Comparison of ENCODE assay signal across 8 cellular contexts in the genomic region with DNA sequence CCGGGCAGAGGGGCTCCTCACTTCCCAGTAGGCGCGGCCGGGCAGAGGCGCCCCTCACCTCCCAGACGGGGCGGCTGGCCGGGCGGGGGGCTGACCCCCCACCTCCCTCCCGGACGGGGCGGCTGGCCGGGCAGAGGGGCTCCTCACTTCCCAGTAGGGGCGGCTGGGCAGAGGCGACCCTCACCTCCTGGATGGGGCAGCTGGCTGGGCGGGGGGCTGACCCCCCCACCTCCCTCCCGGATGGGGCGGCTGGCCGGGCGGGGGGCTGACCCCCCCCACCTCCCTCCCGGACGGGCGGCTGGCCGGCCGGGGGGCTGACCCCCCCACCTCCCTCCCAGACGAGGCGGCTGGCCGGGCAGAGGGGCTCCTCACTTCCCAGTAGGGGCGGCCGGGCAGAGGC. TPM values are rescaled to one million over a fixed set of nuclear protein-coding genes. Genes with fewer than 3 reads are reported as not detected.
DNase-seq lines count a peak whose midpoint lies in the region; TF ChIP-seq lines count a peak whose summit lies in the region.
"Not testable (repeated sequence)": the region's sequence is repeated elsewhere in the genome, so short reads cannot be mapped to it uniquely, and the experiment has no call there.
"Had no signal": no experiment of that assay in that cellular context is flagged by ENCODE, and none has a peak within 500 bp of the region (broad histone marks: within the 10 kb centered on the region; RNA-seq: fewer than 3 reads in every experiment).

No MANE protein-coding gene starts in this region.

- H3K4me1 Mint-ChIP-seq in glutamatergic neuron (ENCODE audit: low read depth, unreplicated experiment), result not testable (repeated sequence)

- peak; percentile 17 for DNase-seq in glutamatergic neuron

- H3K4me3 Mint-ChIP-seq in glutamatergic neuron (ENCODE audit: unreplicated experiment), result not testable (repeated sequence)

- H3K27me3 Mint-ChIP-seq in glutamatergic neuron (ENCODE audit: unreplicated experiment), result not testable (repeated sequence)

- H3K36me3 Mint-ChIP-seq in glutamatergic neuron (ENCODE audit: unreplicated experiment), result not testable (repeated sequence)

- H3K9me3 Mint-ChIP-seq in glutamatergic neuron (ENCODE audit: unreplicated experiment), result not testable (repeated sequence)

- not testable (repeated sequence) for TF ChIP-seq CTCF in glutamatergic neuron (IDR thresholded peaks at IDR 0.05; ENCODE audit: partially characterized antibody, unreplicated experiment)

- not testable (repeated sequence) for H3K27ac Mint-ChIP-seq in glutamatergic neuron (ENCODE audit: unreplicated experiment)

RNA-seq across cellular contexts. Expression of a gene that starts 9.2 kb away (rescaled TPM):
- total RNA-seq in glutamatergic neuron (ENCODE audit: unreplicated experiment), result 5.6 TPM

RNA-seq across cellular contexts. Expression of a gene that starts 20.6 kb away (rescaled TPM):
- 2.5 TPM for total RNA-seq in glutamatergic neuron (ENCODE audit: unreplicated experiment)
- total RNA-seq: A172; B cell; CD4-positive, alpha-beta memory T cell; CD4-positive, alpha-beta T cell; CD4-positive, CD25-positive, alpha-beta regulatory T cell; CD8-positive, alpha-beta T cell; Daoy had no signal
